In genomic region chr5:76669245-76669644, GRCh38 we compare ENCODE assay signal across 1 cellular context.
TF ChIP-seq lines count a peak whose summit lies in the region.

No MANE protein-coding gene starts in this region.

TF ChIP-seq in IMR-90, 13 proteins besides CTCF, POLR2A, EP300 and RAD21 (continued from another document):
- TF ChIP-seq FOS (IDR thresholded peaks at IDR 0.05; ENCODE audit: low read depth, low read length), result no peak
- TF ChIP-seq MXI1 (IDR thresholded peaks at IDR 0.05; ENCODE audit: borderline replicate concordance, low read depth, low read length), result no peak
- TF ChIP-seq RCOR1 (IDR thresholded peaks at IDR 0.05; ENCODE audit: insufficient replicate concordance, low read length), result no peak
- TF ChIP-seq CEBPB (IDR thresholded peaks at IDR 0.05; ENCODE audit: low read depth, low read length), result no peak
- TF ChIP-seq CHD1 (IDR thresholded peaks at IDR 0.05; ENCODE audit: low read depth, low read length), result no peak
- TF ChIP-seq SMC3 (IDR thresholded peaks at IDR 0.05; ENCODE audit: low read depth, low read length), result no peak
- TF ChIP-seq NFE2L2 (IDR thresholded peaks at IDR 0.05; ENCODE audit: low read depth, low read length), result no peak
- TF ChIP-seq BHLHE40 (IDR thresholded peaks at IDR 0.05; ENCODE audit: low read depth, low read length), result no peak
- TF ChIP-seq MAFK (IDR thresholded peaks at IDR 0.05; ENCODE audit: low read depth, low read length), result no peak
